In genomic region chr7:135195968-135196629, GRCh38 we compare ENCODE assay signal across 1 cellular context.
TF ChIP-seq lines count a peak whose summit lies in the region.

No MANE protein-coding gene starts in this region.

TF ChIP-seq in H1, 55 proteins besides CTCF, POLR2A, EP300 and RAD21:
- TF ChIP-seq TAF1 (IDR thresholded peaks at IDR 0.05; ENCODE audit: low read depth, low read length): no peak
- TF ChIP-seq SAP30 (IDR thresholded peaks at IDR 0.05; ENCODE audit: insufficient read depth, insufficient replicate concordance, low read length): no peak
- TF ChIP-seq CBX8 (IDR thresholded peaks at IDR 0.05; ENCODE audit: borderline replicate concordance, low read depth, low read length): no peak
- no peak for TF ChIP-seq SIRT6 (IDR thresholded peaks at IDR 0.05; ENCODE audit: low read length)
- TF ChIP-seq TEAD4 (IDR thresholded peaks at IDR 0.05; ENCODE audit: low read depth, low read length): no peak
- TF ChIP-seq SP2 (IDR thresholded peaks at IDR 0.05; ENCODE audit: low read length): no peak
- TF ChIP-seq KDM4A (IDR thresholded peaks at IDR 0.05; ENCODE audit: low read depth, low read length, severe bottlenecking): no peak
- no peak for TF ChIP-seq POU5F1 (IDR thresholded peaks at IDR 0.05; ENCODE audit: low read depth, low read length)
- TF ChIP-seq TCF12 (IDR thresholded peaks at IDR 0.05; ENCODE audit: low read depth, low read length): no peak
- TF ChIP-seq EZH2 (IDR thresholded peaks at IDR 0.05; ENCODE audit: low read depth, low read length, severe bottlenecking): no peak
